ENCODE assay signal across 8 cellular contexts in genomic region chr17:40443988-40444899, GRCh38. TPM values are rescaled to one million over a fixed set of nuclear protein-coding genes. Genes with fewer than 3 reads are reported as not detected.
DNase-seq lines count a peak whose midpoint lies in the region; ATAC-seq, FAIRE-seq and TF ChIP-seq lines count a peak whose summit lies in the region.

No MANE protein-coding gene starts in this region.

- in situ Hi-C loops in IMR-90 (cut with MboI; ENCODE audit: low sequenced_read_pairs), result loop anchor here (5.0 kb wide), 1 partner anchor 88 kb away; no protein-coding TSS in a partner anchor

- no peaks in the 10 kb centered on the region for H3K9me3 ChIP-seq in BLaER1
- no peaks in the 10 kb centered on the region for H3K9me3 ChIP-seq in IMR-90 (ENCODE audit: control insufficient read depth, insufficient read depth, low read length)
- H3K9me3 ChIP-seq in mononuclear cell (ENCODE audit: low read depth, low read length), result no peaks in the 10 kb centered on the region

- peak overlapping the region; percentile 92 for H2AK9ac ChIP-seq in IMR-90 (replicated peaks; ENCODE audit: low read depth, low read length, poor library complexity)

- 3% methylated on average over 6 of the region's 15 CpGs; no CpG with 5 or more reads in 1 of the 2 experiments for WGBS in IMR-90 (ENCODE audit: extremely low coverage in 2 of 2, insufficient read length in 1 of 2), 2 experiments

- POLR2A ChIA-PET in IMR-90 (lab: Charles Lee; ENCODE audit: unreplicated experiment), result interaction anchor here (0.6 to 1.6 kb wide), 4 partner anchors 89 to 141 kb away, joined by 3 to 5 read pairs (median 4); no protein-coding TSS in a partner anchor

- TF ChIP-seq RAD21 in IMR-90 (IDR thresholded peaks at IDR 0.05; ENCODE audit: low read length), result no peak

- ATAC-seq in IMR-90 (ENCODE audit: low read depth) (no peak), HG03520 (IDR thresholded peaks at IDR 0.05; ENCODE audit: unreplicated experiment) (no peak)

- H3K36me3 ChIP-seq in BLaER1, result no peaks in the 10 kb centered on the region
- H3K36me3 ChIP-seq in IMR-90 (ENCODE audit: control insufficient read depth, insufficient read depth, low read length), result peaks cover 37% of the 10 kb centered on the region
- no peaks in the 10 kb centered on the region for H3K36me3 ChIP-seq in bronchial epithelial cell (ENCODE audit: control insufficient read depth, insufficient read depth, low read length)

- H2BK15ac ChIP-seq in IMR-90 (ENCODE audit: low read depth, low read length), result peak overlapping the region; percentile 13; the same call in 1 of the 3 replicates

- dilution Hi-C loops in IMR-90 (cut with HindIII; ENCODE audit: low sequenced_read_pairs, unreplicated experiment), result no loop called here

- peak overlapping the region; percentile 61 for H3K4ac ChIP-seq in IMR-90 (ENCODE audit: low read depth, low read length)

- H3K9ac ChIP-seq in BLaER1 (peak overlapping the region; percentile 93), IMR-90 (ENCODE audit: low read depth, low read length) (peak overlapping the region; percentile 98)

- H4K20me1 ChIP-seq in BLaER1, result peaks cover 37% of the 10 kb centered on the region
- peaks cover 54% of the 10 kb centered on the region for H4K20me1 ChIP-seq in IMR-90 (ENCODE audit: insufficient read depth, low read length)

- TF ChIP-seq CTCF in IMR-90 (conservative IDR thresholded peaks at IDR 0.05; ENCODE audit: low read depth, low read length), result no peak
- TF ChIP-seq CTCF in bronchial epithelial cell (IDR thresholded peaks at IDR 0.05; ENCODE audit: insufficient read depth, low read length, severe bottlenecking), result no peak

- H4K5ac ChIP-seq in IMR-90 (ENCODE audit: low read depth, low read length), result peak overlapping the region; percentile 82

- peak overlapping the region; percentile 56 to 95; a peak in 3 of 4 replicates for H4K8ac ChIP-seq in IMR-90 (ENCODE audit: low read depth in 2 of 2, low read length in 2 of 2)

- H2BK5ac ChIP-seq in IMR-90 (ENCODE audit: low read depth, low read length, poor library complexity, severe bottlenecking), result peak overlapping the region; percentile 76

- peak overlapping the region; percentile 69 for H4K91ac ChIP-seq in IMR-90 (ENCODE audit: insufficient read depth, low read depth, low read length)

- no peak for FAIRE-seq in bronchial epithelial cell (lab: Jason Lieb, UNC)

- DNase-seq in IMR-90 (peak; percentile 19), bronchial epithelial cell (ENCODE audit: low read depth) (no peak), GDM1 (lab: John Stamatoyannopoulos, UW) (no peak), NOMO-1 treated with dmso at 0.1 percent for 144 hours (lab: John Stamatoyannopoulos, UW; ENCODE audit: unreplicated experiment) (no peak), OCI-M1 (lab: John Stamatoyannopoulos, UW) (no peak)

- no TSS peak for BruUV-seq in IMR-90 (replicated peaks; lab: Mats Ljungman, UMichigan)

- H3K27me3 ChIP-seq in BLaER1, result no peaks in the 10 kb centered on the region
- no peaks in the 10 kb centered on the region for H3K27me3 ChIP-seq in IMR-90 (ENCODE audit: control insufficient read depth, insufficient read depth, low read length)
- peaks cover 2% of the 10 kb centered on the region for H3K27me3 ChIP-seq in bronchial epithelial cell (ENCODE audit: control insufficient read depth, insufficient read depth, low read length)
- peaks cover 5% of the 10 kb centered on the region for H3K27me3 ChIP-seq in mononuclear cell (ENCODE audit: insufficient read depth, low read length)

- H3K23ac ChIP-seq in IMR-90 (ENCODE audit: low read depth, low read length), result peak overlapping the region; percentile 84

- TF ChIP-seq POLR2A in IMR-90 (IDR thresholded peaks at IDR 0.05; ENCODE audit: low read depth, low read length), result 0 out of 2 replicates have a peak, but pooled peaks have one; percentile 22

- peaks cover 19% of the 10 kb centered on the region for H3K9me1 ChIP-seq in IMR-90 (ENCODE audit: insufficient read depth, low read length)

- peak overlapping the region; percentile 96 for H3K27ac ChIP-seq in BLaER1
- peak overlapping the region; percentile 80 for H3K27ac ChIP-seq in IMR-90 (ENCODE audit: insufficient read depth, low read length)

- H3K4me1 ChIP-seq in BLaER1, result peaks cover 64% of the 10 kb centered on the region
- H3K4me1 ChIP-seq in IMR-90 (ENCODE audit: control insufficient read depth, insufficient read depth, low read length), result peaks cover 27% of the 10 kb centered on the region
- peaks cover 39% of the 10 kb centered on the region for H3K4me1 ChIP-seq in mononuclear cell (ENCODE audit: insufficient read depth, low read length)

- H3K79me1 ChIP-seq in IMR-90 (ENCODE audit: low read depth in 1 of 2, low read length in 2 of 2), result peaks cover 12 to 57% of the 10 kb centered on the region in 2 experiments; a peak in 3 of 4 replicates

- intact Hi-C loops in IMR-90 (cut with micrococcal nuclease), result loop anchor here (1.0 kb wide), 2 partner anchors 89 to 114 kb away; no protein-coding TSS in a partner anchor

- H3K4me3 ChIP-seq in BLaER1 (peak overlapping the region; percentile 89), IMR-90 (ENCODE audit: insufficient read depth, low read depth, low read length) (peak overlapping the region; percentile 98), bronchial epithelial cell (ENCODE audit: low read depth, low read length) (peak overlapping the region; percentile 48), mononuclear cell (ENCODE audit: low read length) (peak overlapping the region; percentile 31)

- H2BK120ac ChIP-seq in IMR-90 (ENCODE audit: low read depth, low read length), result peak overlapping the region; percentile 60

- CTCF ChIA-PET in IMR-90 (lab: Yijun Ruan, JAX), result interaction anchor here (0.6 to 2.4 kb wide), 3 partner anchors 32 to 88 kb away, joined by 3 to 11 read pairs (median 6); no protein-coding TSS in a partner anchor

- H2BK20ac ChIP-seq in IMR-90 (ENCODE audit: low read depth, low read length), result no peak overlapping the region

- H2AFZ ChIP-seq in IMR-90 (replicated peaks; ENCODE audit: low read length, poor library complexity), result peak overlapping the region; percentile 90

- H3K56ac ChIP-seq in IMR-90 (ENCODE audit: extremely low read depth, insufficient read depth, low read length), result peak overlapping the region; percentile 84

- H3K18ac ChIP-seq in IMR-90 (ENCODE audit: low read depth, low read length), result peak overlapping the region; percentile 86

- peak overlapping the region; percentile 53 for H2AK5ac ChIP-seq in IMR-90 (ENCODE audit: low read depth, low read length)

- peak overlapping the region; percentile 96 for H3K14ac ChIP-seq in IMR-90 (replicated peaks; ENCODE audit: low read depth, low read length)

- H3K4me2 ChIP-seq in BLaER1 (peak overlapping the region; percentile 95), IMR-90 (ENCODE audit: low read depth, low read length) (peak overlapping the region; percentile 87)

TF ChIP-seq in IMR-90, 13 proteins besides CTCF, POLR2A, EP300 and RAD21:
- TF ChIP-seq RCOR1 (IDR thresholded peaks at IDR 0.05; ENCODE audit: insufficient replicate concordance, low read length), result no peak
- TF ChIP-seq MXI1 (IDR thresholded peaks at IDR 0.05; ENCODE audit: borderline replicate concordance, low read depth, low read length), result no peak; the same call in 1 of the 2 replicates
- no peak for TF ChIP-seq BHLHE40 (IDR thresholded peaks at IDR 0.05; ENCODE audit: low read depth, low read length)
- TF ChIP-seq USF2 (IDR thresholded peaks at IDR 0.05; ENCODE audit: low read depth, low read length), result no peak
- no peak for TF ChIP-seq SMC3 (IDR thresholded peaks at IDR 0.05; ENCODE audit: low read depth, low read length)
- no peak for TF ChIP-seq ELK1 (IDR thresholded peaks at IDR 0.05; ENCODE audit: borderline replicate concordance, low read depth, low read length)
- TF ChIP-seq CHD1 (IDR thresholded peaks at IDR 0.05; ENCODE audit: low read depth, low read length), result no peak

RNA-seq across cellular contexts. Expression of gene IGFBP4, which starts 1.0 kb away (rescaled TPM):
- 257 and 308 TPM in 2 replicates for total RNA-seq in IMR-90 (2012; rRNA removed)
- polyA plus RNA-seq in IMR-90 (2012; rRNA removed), result 1,187 TPM in 2 replicates
- 1,397 and 1,707 TPM in 2 replicates for polyA plus RNA-seq in IMR-90 (2012; cell fraction: cytosol; rRNA removed)
- polyA plus RNA-seq in IMR-90 (2012; cell fraction: nucleus; rRNA removed; ENCODE audit: low replicate concordance), result 452 and 510 TPM in 2 replicates
- 17.3 and 21.9 TPM in 2 replicates for total RNA-seq in bronchial epithelial cell
- 0.94 TPM for total RNA-seq in mononuclear cell

RNA-seq across cellular contexts. Expression of gene TOP2A, which starts 26.5 kb away (rescaled TPM):
- 68.5 and 118 TPM in 2 replicates for total RNA-seq in IMR-90 (2012; rRNA removed)
- 40.2 and 43.4 TPM in 2 replicates for polyA plus RNA-seq in IMR-90 (2012; rRNA removed)
- polyA plus RNA-seq in IMR-90 (2012; cell fraction: cytosol; rRNA removed), result 3.3 and 5.3 TPM in 2 replicates
- 2.7 and 19.5 TPM in 2 replicates for polyA plus RNA-seq in IMR-90 (2012; cell fraction: nucleus; rRNA removed; ENCODE audit: low replicate concordance)
- 0.79 and 2.0 TPM in 2 replicates for total RNA-seq in bronchial epithelial cell
- total RNA-seq in mononuclear cell, result 1.7 TPM

RNA-seq across cellular contexts. Expression of gene TNS4, which starts 57.2 kb away (rescaled TPM):
- total RNA-seq in IMR-90 (2012; rRNA removed) (0.28 TPM in 1 of 2 replicates, not detected in the other), bronchial epithelial cell (22.0 and 27.1 TPM in 2 replicates), mononuclear cell (0.21 TPM)
- polyA plus RNA-seq in IMR-90 (2012; rRNA removed), result 0.07 TPM in 1 of 2 replicates, not detected in the other
- 0.07 and 0.08 TPM in 2 replicates for polyA plus RNA-seq in IMR-90 (2012; cell fraction: cytosol; rRNA removed)
- 0.33 and 0.57 TPM in 2 replicates for polyA plus RNA-seq in IMR-90 (2012; cell fraction: nucleus; rRNA removed; ENCODE audit: low replicate concordance)

Comparison
In these comparisons a context has a peak if more than half of its experiments do, and no peak if none do; other contexts are left out.
1. H3K4me3 ChIP-seq: peak in every context shown above with its lines; median percentile 98 in IMR-90; 89 in BLaER1; 48 in bronchial epithelial cell; 31 in mononuclear cell.
2. RNA of gene IGFBP4, which starts 1.0 kb away (total RNA-seq): 257 to 308 TPM in IMR-90; 17.3 to 21.9 TPM in bronchial epithelial cell and 0.94 TPM in mononuclear cell (single experiment); every median in the first group is over 10 times any median in the second.
3. RNA of gene TOP2A, which starts 26.5 kb away (total RNA-seq): 68.5 to 118 TPM in IMR-90; 1.7 TPM in mononuclear cell (single experiment) and 0.79 to 2.0 TPM in bronchial epithelial cell; every median in the first group is over 10 times any median in the second.
4. RNA of gene TNS4, which starts 57.2 kb away (total RNA-seq): 22.0 to 27.1 TPM in bronchial epithelial cell; 0.21 TPM in mononuclear cell (single experiment) and 0.28 TPM in IMR-90; every median in the first group is over 10 times any median in the second.